12 cellular contexts compared by ENCODE assay signal in genomic region chr16:53519417-53520091, GRCh38. TPM values are rescaled to one million over a fixed set of nuclear protein-coding genes. Genes with fewer than 3 reads are reported as not detected.
DNase-seq lines count a peak whose midpoint lies in the region; ATAC-seq and TF ChIP-seq lines count a peak whose summit lies in the region.
"Had no signal": no experiment of that assay in that cellular context is flagged by ENCODE, and none has a peak within 500 bp of the region (broad histone marks: within the 10 kb centered on the region; RNA-seq: fewer than 3 reads in every experiment).

No MANE protein-coding gene starts in this region.

- H3K27ac ChIP-seq in right atrium auricular region: peak overlapping the region; percentile 61 to 75
- H3K27ac ChIP-seq in lung (ENCODE audit: low read depth in 1 of 2, low read length in 1 of 2): peak overlapping the region; percentile 27 to 92
- peak overlapping the region; percentile 87 for H3K27ac ChIP-seq in upper lobe of right lung
- H3K27ac ChIP-seq: ovary, vagina had no signal

- H3K27me3 ChIP-seq in right atrium auricular region: no peaks in the 10 kb centered on the region
- H3K27me3 ChIP-seq in lung (ENCODE audit: control insufficient read depth, insufficient read depth): no peaks in the 10 kb centered on the region
- no peaks in the 10 kb centered on the region for H3K27me3 ChIP-seq in upper lobe of right lung
- H3K27me3 ChIP-seq: ovary, vagina had no signal

- intact Hi-C loops in left cardiac atrium (cut with DNase I): no loop called here
- intact Hi-C loops in upper lobe of right lung (cut with DNase I): no loop called here

- H3K4me1 ChIP-seq in right atrium auricular region: no peaks in the 10 kb centered on the region
- peaks cover 0 to 18% of the 10 kb centered on the region in 2 donors for H3K4me1 ChIP-seq in lung (ENCODE audit: control insufficient read depth in 2 of 2, insufficient read depth in 2 of 2, low read length in 2 of 2)
- H3K4me1 ChIP-seq in upper lobe of right lung: peaks cover 6% of the 10 kb centered on the region
- H3K4me1 ChIP-seq: vagina had no signal

- H3K4me1 Mint-ChIP-seq in activated naive CD8-positive, alpha-beta T cell (ENCODE audit: low read depth): peaks cover 47% of the 10 kb centered on the region

- peak overlapping the region; percentile 77 for H3K4me3 Mint-ChIP-seq in activated naive CD8-positive, alpha-beta T cell

- peaks cover 13% of the 10 kb centered on the region for H3K27me3 Mint-ChIP-seq in activated naive CD8-positive, alpha-beta T cell

- TF ChIP-seq CTCF in right atrium auricular region (IDR thresholded peaks at IDR 0.05) (no peak), lung (IDR thresholded peaks at IDR 0.05; ENCODE audit: control extremely low read depth, extremely low read depth) (no peak), upper lobe of right lung (IDR thresholded peaks at IDR 0.05) (no peak)

- peaks cover 2% of the 10 kb centered on the region for H3K36me3 Mint-ChIP-seq in activated naive CD8-positive, alpha-beta T cell

- 63 to 79% methylated on average over 8 of the region's 8 CpGs for WGBS in lung, 2 donors

- H3K9me3 ChIP-seq in right atrium auricular region (no peaks in the 10 kb centered on the region), lung (ENCODE audit: control insufficient read depth in 2 of 2, insufficient read depth in 1 of 2, low read length in 1 of 2) (peaks cover 0 to 1% of the 10 kb centered on the region in 2 donors), upper lobe of right lung (no peaks in the 10 kb centered on the region)
- H3K9me3 ChIP-seq: ovary, vagina had no signal

- no peak for DNase-seq in right atrium auricular region (ENCODE audit: low spot score)
- no peak for DNase-seq in left cardiac atrium
- DNase-seq in lung (ENCODE audit: low spot score): no peak
- DNase-seq in upper lobe of right lung: no peak
- no peak for DNase-seq in NCI-H1436 (lab: John Stamatoyannopoulos, UW)
- no peak for DNase-seq in GM19240 (ENCODE audit: insufficient read length, low spot score)
- DNase-seq in NCI-H226: no peak
- DNase-seq: NCI-H2171 treated with DMSO at 0.1 percent for 48 hours, ovary had no signal

- no peak overlapping the region for H3K4me3 ChIP-seq in right atrium auricular region
- no peak overlapping the region for H3K4me3 ChIP-seq in lung
- no peak overlapping the region for H3K4me3 ChIP-seq in upper lobe of right lung
- H3K4me3 ChIP-seq: ovary, vagina had no signal

- H3K36me3 ChIP-seq in right atrium auricular region: no peaks in the 10 kb centered on the region
- no peaks in the 10 kb centered on the region for H3K36me3 ChIP-seq in lung (ENCODE audit: control insufficient read depth in 2 of 2, insufficient read depth in 2 of 2, low read length in 2 of 2)
- no peaks in the 10 kb centered on the region for H3K36me3 ChIP-seq in upper lobe of right lung
- H3K36me3 ChIP-seq: ovary, vagina had no signal

- ATAC-seq in left cardiac atrium: no peak
- no peak for ATAC-seq in lung (ENCODE audit: insufficient read depth, low FRiP score)
- no peak for ATAC-seq in upper lobe of right lung
- ATAC-seq: Panc1 had no signal

- no peaks in the 10 kb centered on the region for H3K9me3 Mint-ChIP-seq in activated naive CD8-positive, alpha-beta T cell (ENCODE audit: low read depth)

- peak overlapping the region; percentile 6 for H3K27ac Mint-ChIP-seq in activated naive CD8-positive, alpha-beta T cell

RNA-seq across cellular contexts. Expression of gene AKTIP, which starts 16.5 kb away (rescaled TPM):
- total RNA-seq in right atrium auricular region (10 to 100 TPM; 49.8 to 85.3 TPM), left cardiac atrium (10 to 100 TPM; 60.4 to 76.0 TPM), lung (10 to 100 TPM; 45.0 to 48.5 TPM), upper lobe of right lung (40.7 TPM)
- 10 to 100 TPM; 23.1 to 24.3 TPM for polyA plus RNA-seq in lung
